ENCODE assay signal across 8 cellular contexts in the genomic region with DNA sequence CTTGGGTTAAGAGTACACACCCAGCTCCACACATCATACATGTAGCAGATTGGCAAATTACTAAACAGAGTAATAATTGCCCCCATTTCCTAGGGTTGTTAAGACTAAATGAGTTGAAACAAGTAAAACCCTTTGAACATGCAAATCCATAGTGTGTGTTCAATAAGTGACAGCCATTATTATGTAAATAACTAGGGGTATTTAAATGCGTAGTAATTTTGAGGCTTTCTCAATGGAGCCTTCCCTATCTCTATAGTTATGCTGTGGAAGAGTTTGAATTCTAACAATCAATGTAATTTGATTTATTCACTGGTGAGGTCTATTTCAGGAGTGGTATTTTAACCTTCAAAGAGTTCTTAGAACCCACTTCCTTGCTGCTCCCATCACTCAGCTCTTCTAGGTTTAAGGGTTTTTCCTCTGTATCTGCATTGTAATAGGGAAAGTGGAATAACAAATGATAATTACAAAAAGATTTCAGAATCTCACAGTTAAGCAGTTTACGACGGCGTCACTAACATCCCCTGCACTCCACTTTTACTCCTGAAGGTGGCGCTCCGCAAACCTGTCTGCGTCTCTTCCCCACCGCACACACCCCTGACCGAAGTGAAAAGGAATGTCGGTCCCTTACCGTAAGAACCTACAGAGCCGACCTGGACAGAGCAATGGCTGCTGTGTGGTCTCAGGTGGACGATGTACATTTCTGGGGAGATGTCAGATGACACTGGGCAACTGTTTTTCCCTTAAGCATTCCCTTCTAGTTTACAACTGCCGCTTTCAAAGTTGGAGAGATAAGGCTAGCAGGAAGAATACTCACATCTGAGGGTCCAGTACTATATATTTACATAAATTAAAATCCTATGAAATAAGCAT.
DNase-seq lines count a peak whose midpoint lies in the region; ATAC-seq and TF ChIP-seq lines count a peak whose summit lies in the region.

No MANE protein-coding gene starts in this region.

- no peak overlapping the region for H3K4me3 ChIP-seq in lung

- no peaks in the 10 kb centered on the region for H3K9me3 ChIP-seq in lung (ENCODE audit: control insufficient read depth in 2 of 2, insufficient read depth in 1 of 2, low read length in 1 of 2)

- TF ChIP-seq CTCF in lung (IDR thresholded peaks at IDR 0.05; ENCODE audit: control extremely low read depth, extremely low read depth): peak; percentile 47

- no peaks in the 10 kb centered on the region for H3K27me3 ChIP-seq in lung (ENCODE audit: control insufficient read depth, insufficient read depth)

- peak overlapping the region in 1 of 2 donors; percentile 84 for H3K27ac ChIP-seq in lung (ENCODE audit: low read depth in 1 of 2, low read length in 1 of 2)

- no peaks in the 10 kb centered on the region for H3K36me3 ChIP-seq in lung (ENCODE audit: control insufficient read depth in 2 of 2, insufficient read depth in 2 of 2, low read length in 2 of 2)

- peaks cover 0 to 3% of the 10 kb centered on the region in 2 donors for H3K4me1 ChIP-seq in lung (ENCODE audit: control insufficient read depth in 2 of 2, insufficient read depth in 2 of 2, low read length in 2 of 2)

- DNase-seq in CD1c-positive myeloid dendritic cell (ENCODE audit: extremely low spot score) (peak; percentile 61), LHCN-M2 (ENCODE audit: low read depth) (peak; percentile 63), lung (ENCODE audit: low spot score) (peak; percentile 71)
- peak; percentile 7 to 34 for DNase-seq in activated CD4-positive, alpha-beta T cell treated with anti-CD3 and anti-CD28 coated beads, Interleukin-2, amount 50 U/mL, for 24 hours (ENCODE audit: low read depth in 1 of 2, low spot score in 1 of 2)
- peak; percentile 42 for DNase-seq in effector CD4-positive, alpha-beta T cell
- peak; percentile 9 for DNase-seq in stimulated activated CD8-positive, alpha-beta memory T cell treated with anti-CD3 and anti-CD28 coated beads, Interleukin-12 subunit alpha, Interleukin-12 subunit beta, amount 100 ng/mL, for 4 hours (ENCODE audit: low read depth)

- peak; percentile 74 for ATAC-seq in GM21390 (IDR thresholded peaks at IDR 0.05; ENCODE audit: unreplicated experiment)
- peak; percentile 79 for ATAC-seq in lung (ENCODE audit: insufficient read depth, low FRiP score)
- no peak for ATAC-seq in HG02840 (IDR thresholded peaks at IDR 0.05; ENCODE audit: low FRiP score, unreplicated experiment)

- 14% methylated on average over 14 of the region's 14 CpGs for WGBS in lung, 2 donors

Comparison
In these comparisons a context has a peak if more than half of its experiments do, and no peak if none do; other contexts are left out.
1. DNase-seq: peak in every context shown above with its lines; median percentile 71 in lung; 63 in LHCN-M2; 61 in CD1c-positive myeloid dendritic cell; 42 in effector CD4-positive, alpha-beta T cell; 20 in activated CD4-positive, alpha-beta T cell treated with anti-CD3 and anti-CD28 coated beads, Interleukin-2, amount 50 U/mL, for 24 hours; 9 in stimulated activated CD8-positive, alpha-beta memory T cell treated with anti-CD3 and anti-CD28 coated beads, Interleukin-12 subunit alpha, Interleukin-12 subunit beta, amount 100 ng/mL, for 4 hours.